Comparison of ENCODE assay signal across 9 cellular contexts in genomic region chr16:2035431-2036199, GRCh38. TPM values are rescaled to one million over a fixed set of nuclear protein-coding genes. Genes with fewer than 3 reads are reported as not detected.
DNase-seq lines count a peak whose midpoint lies in the region; ATAC-seq and TF ChIP-seq lines count a peak whose summit lies in the region.
"Had no signal": no experiment of that assay in that cellular context is flagged by ENCODE, and none has a peak within 500 bp of the region (broad histone marks: within the 10 kb centered on the region; RNA-seq: fewer than 3 reads in every experiment).

No MANE protein-coding gene starts in this region.

- POLR2A ChIA-PET in HEK293 (lab: Yijun Ruan, JAX), result interaction anchor here (1.0 to 1.8 kb wide), 2 partner anchors 28 to 119 kb away, joined by 3 to 12 read pairs; partner anchors contain the start of gene TRAF7

- H3K36me3 ChIP-seq in HEK293 (ENCODE audit: control insufficient read depth in 2 of 2, insufficient read depth in 1 of 2, low read length in 2 of 2), result peaks cover 0 to 12% of the 10 kb centered on the region in 2 experiments; a peak in 1 of 3 replicates
- peaks cover 11 to 30% (median 20%) of the 10 kb centered on the region in 4 donors for H3K36me3 ChIP-seq in stomach

- WGBS in right cardiac atrium, result 28% methylated on average over 34 of the region's 34 CpGs
- 16 to 38% (median 27%) methylated on average over 16 to 34 of the region's 34 CpGs for WGBS in stomach, 5 donors
- WGBS in lower leg skin, 2 donors, result 45 to 74% methylated on average over 24 to 30 of the region's 34 CpGs

- H3K4me1 ChIP-seq in HEK293 (ENCODE audit: control insufficient read depth, insufficient read depth, low read length), result peaks cover 4% of the 10 kb centered on the region; the same call in 1 of the 2 replicates
- H3K4me1 ChIP-seq in right cardiac atrium (ENCODE audit: control insufficient read depth, insufficient read depth, low read length), result peaks cover 10% of the 10 kb centered on the region
- H3K4me1 ChIP-seq in stomach, result peaks cover 70 to 95% (median 88%) of the 10 kb centered on the region in 4 donors

- TF ChIP-seq EP300 in stomach (IDR thresholded peaks at IDR 0.05), result no peak

- CTCF ChIA-PET in HEK293 (lab: Yijun Ruan, JAX), result interaction anchor here (1.1 to 1.2 kb wide), 3 partner anchors 85 to 253 kb away, joined by 3 to 8 read pairs (median 3); no protein-coding TSS in a partner anchor

- H3K27ac ChIP-seq in HEK293 (ENCODE audit: extremely low read depth, low read depth, low read length) (peak overlapping the region; percentile 51), right cardiac atrium (ENCODE audit: low read length) (peak overlapping the region; percentile 88), stomach (peak overlapping the region; percentile 87 to 95 (median 90))

- H3K27me3 ChIP-seq in right cardiac atrium (ENCODE audit: control insufficient read depth, insufficient read depth) (no peaks in the 10 kb centered on the region), stomach (no peaks in the 10 kb centered on the region)

- no peak for TF ChIP-seq CTCF in HEK293 (tag by site-specific recombination; IDR thresholded peaks at IDR 0.05)
- TF ChIP-seq CTCF in stomach (IDR thresholded peaks at IDR 0.05), result no peak
- TF ChIP-seq CTCF in lower leg skin (IDR thresholded peaks at IDR 0.05), result no peak

- DNase-seq in T1000 (lab: John Stamatoyannopoulos, UW) (peak; percentile 93), right cardiac atrium (peak; percentile 75 to 93 (median 90)), stomach (peak; percentile 85), lower leg skin (ENCODE audit: low spot score in 2 of 2) (no peak), putamen (ENCODE audit: low spot score) (no peak)

- no peak for TF ChIP-seq POLR2A in stomach (IDR thresholded peaks at IDR 0.05)
- no peak for TF ChIP-seq POLR2A in lower leg skin (IDR thresholded peaks at IDR 0.05)

- no peak overlapping the region for H3K4me3 ChIP-seq in HEK293 (ENCODE audit: low read depth, low read length)
- peak overlapping the region; percentile 33 for H3K4me3 ChIP-seq in right cardiac atrium (ENCODE audit: low read length)
- H3K4me3 ChIP-seq in stomach, result peak overlapping the region; percentile 28 to 41 (median 31)
- H3K4me3 ChIP-seq in lower leg skin (ENCODE audit: low read depth, poor library complexity, severe bottlenecking), result no peak overlapping the region

- intact Hi-C loops in right cardiac atrium (cut with DNase I), result no loop called here
- intact Hi-C loops in stomach (cut with DNase I; ENCODE audit: low total_unique reads), result no loop called here
- intact Hi-C loops in lower leg skin (cut with DNase I; ENCODE audit: low total_unique reads), result loop anchor here (10.0 kb wide), 1 partner anchor 49 kb away; no protein-coding TSS in a partner anchor

- no peaks in the 10 kb centered on the region for H3K9me3 ChIP-seq in HEK293 (ENCODE audit: control insufficient read depth, insufficient read depth, low read depth, low read length)
- H3K9me3 ChIP-seq in right cardiac atrium (ENCODE audit: control insufficient read depth, low read length), result no peaks in the 10 kb centered on the region
- H3K9me3 ChIP-seq in stomach, result no peaks in the 10 kb centered on the region

- ATAC-seq in right cardiac atrium, result peak in 1 of 2 donors; percentile 12
- ATAC-seq in HG02623 (IDR thresholded peaks at IDR 0.05; ENCODE audit: unreplicated experiment), result no peak
- no peak for ATAC-seq in HG03378 (IDR thresholded peaks at IDR 0.05; ENCODE audit: unreplicated experiment)

TF ChIP-seq in HEK293, 187 proteins besides CTCF, POLR2A, EP300 and RAD21 (continues in another document):
- TF ChIP-seq GLIS2 (tag by site-specific recombination; IDR thresholded peaks at IDR 0.05), result peak; percentile 60
- TF ChIP-seq PATZ1 (tag by site-specific recombination; IDR thresholded peaks at IDR 0.05), result peak; percentile 64; the same call in 1 of the 2 replicates
- no peak for TF ChIP-seq REPIN1 (tag by site-specific recombination; IDR thresholded peaks at IDR 0.05; ENCODE audit: low read depth)
- no peak for TF ChIP-seq SALL2 (tag by site-specific recombination; IDR thresholded peaks at IDR 0.05; ENCODE audit: borderline replicate concordance)
- TF ChIP-seq INSM2 (tag by site-specific recombination; IDR thresholded peaks at IDR 0.05), result no peak
- TF ChIP-seq ZNF544 (tag by site-specific recombination; IDR thresholded peaks at IDR 0.05), result no peak
- no peak for TF ChIP-seq ZNF514 (tag by site-specific recombination; IDR thresholded peaks at IDR 0.05)
- TF ChIP-seq ZBTB8A (tag by site-specific recombination; IDR thresholded peaks at IDR 0.05), result peak; percentile 75
- no peak for TF ChIP-seq ZNF645 (tag by site-specific recombination; IDR thresholded peaks at IDR 0.05)
- peak; percentile 76 for TF ChIP-seq ZNF423 (tag by site-specific recombination; IDR thresholded peaks at IDR 0.05)
- peak; percentile 68; the same call in 1 of the 2 replicates for TF ChIP-seq ZNF692 (tag by site-specific recombination; IDR thresholded peaks at IDR 0.05)
- TF ChIP-seq ZIC2 (tag by site-specific recombination; IDR thresholded peaks at IDR 0.05), result peak; percentile 97

RNA-seq across cellular contexts. Expression of gene NHERF2, which starts 8.9 kb away (rescaled TPM):
- total RNA-seq in right cardiac atrium (100 to 1,000 TPM; 131 to 257 (median 158) TPM), stomach (100 to 1,000 TPM in 2 of 5 donors, 10 to 100 TPM in 3; 17.4 to 201 (median 95.5) TPM), lower leg skin (10 to 100 TPM; 11.9 to 30.6 (median 27.3) TPM)
- polyA plus RNA-seq in right cardiac atrium (228 TPM), stomach (100 to 1,000 TPM in 2 of 3 donors, 10 to 100 TPM in 1; 65.4 to 236 (median 157) TPM)

RNA-seq across cellular contexts. Expression of gene NTHL1, which starts 12.0 kb away (rescaled TPM):
- 10 to 100 TPM in 3 of 4 donors, 1 to 10 TPM in 1; 4.3 to 14.0 (median 12.5) TPM for total RNA-seq in right cardiac atrium
- 21.3 TPM for polyA plus RNA-seq in right cardiac atrium
- 100 to 1,000 TPM in 2 of 5 donors, 1 to 10 TPM in 3; 2.3 to 663 (median 9.5) TPM for total RNA-seq in stomach
- polyA plus RNA-seq in stomach, result 10 to 100 TPM; 29.2 to 40.6 (median 36.6) TPM
- 10 to 100 TPM in 3 of 4 donors, 1 to 10 TPM in 1; 5.8 to 29.9 (median 21.5) TPM for total RNA-seq in lower leg skin

RNA-seq across cellular contexts. Expression of gene TSC2, which starts 12.2 kb away (rescaled TPM):
- total RNA-seq in right cardiac atrium (10 to 100 TPM; 67.3 to 72.4 (median 69.4) TPM), stomach (100 to 1,000 TPM in 3 of 5 donors, 10 to 100 TPM in 2; 68.5 to 369 (median 118) TPM), lower leg skin (100 to 1,000 TPM in 1 of 4 donors, 10 to 100 TPM in 3; 56.7 to 130 (median 65.1) TPM)
- polyA plus RNA-seq in right cardiac atrium (34.7 TPM), stomach (10 to 100 TPM; 40.8 to 46.0 (median 41.1) TPM)

RNA-seq across cellular contexts. Expression of gene NPW, which starts 16.0 kb away (rescaled TPM):
- total RNA-seq in right cardiac atrium, result not detected
- polyA plus RNA-seq in right cardiac atrium, result not detected
- total RNA-seq in stomach, result under 1 TPM in 1 of 5 donors, not detected in 4; 0.55 TPM
- 10 to 100 TPM in 1 of 3 donors, 1 to 10 TPM in 2; 1.6 to 12.4 (median 2.4) TPM for polyA plus RNA-seq in stomach
- total RNA-seq in lower leg skin, result 1 to 10 TPM in 2 of 4 donors, under 1 TPM in 1, not detected in 1; 0.38 to 3.9 (median 1.6) TPM
- total RNA-seq: kidney epithelial cell had no signal

RNA-seq across cellular contexts. Expression of gene ZNF598, which starts 26.0 kb away (rescaled TPM):
- total RNA-seq in right cardiac atrium, result 10 to 100 TPM; 16.8 to 20.5 (median 17.5) TPM
- polyA plus RNA-seq in right cardiac atrium, result 14.0 TPM
- 10 to 100 TPM; 16.3 to 86.2 (median 34.8) TPM for total RNA-seq in stomach
- polyA plus RNA-seq in stomach, result 10 to 100 TPM; 21.1 to 31.0 (median 21.4) TPM
- 100 to 1,000 TPM in 2 of 4 donors, 10 to 100 TPM in 2; 56.1 to 117 (median 86.5) TPM for total RNA-seq in lower leg skin

Comparison
In these comparisons a context has a peak if more than half of its experiments do, and no peak if none do; other contexts are left out.
1. H3K4me3 ChIP-seq: peak in right cardiac atrium (single experiment) and stomach (4 of 4); none in HEK293 (single experiment) and lower leg skin (single experiment).
2. DNase-seq: peak in T1000 (single experiment), right cardiac atrium (3 of 3) and stomach (single experiment); none in lower leg skin (0 of 2) and putamen (single experiment).
3. Peak in every context shown above with its lines, with median percentiles within 50 percentile points of each other: H3K27ac ChIP-seq.